ENCODE assay signal across 15 cellular contexts in genomic region chr12:124396544-124397398, GRCh38.
A peak's percentile ranks its signal among the peaks of the same experiment; 100 is the strongest.
DNase-seq lines count a peak whose midpoint lies in the region; ATAC-seq, FAIRE-seq and TF ChIP-seq lines count a peak whose summit lies in the region.
"Had no signal": no experiment of that assay in that cellular context is flagged by ENCODE, and none has a peak within 500 bp of the region (broad histone marks: within the 10 kb centered on the region; RNA-seq: fewer than 3 reads in every experiment).

No MANE protein-coding gene starts in this region.

- no peak overlapping the region for H3K4me3 Mint-ChIP-seq in neural crest cell
- H3K4me3 Mint-ChIP-seq: activated T-cell treated with anti-CD3 and anti-CD28 coated beads, Interleukin-2, amount 50 U/mL, for 4 hours; CD4-positive, alpha-beta T cell had no signal

- TF ChIP-seq CTCF in BE2C (IDR thresholded peaks at IDR 0.05; ENCODE audit: low read depth, low read length) (no peak), coronary artery (IDR thresholded peaks at IDR 0.05) (no peak), neural crest cell (conservative IDR thresholded peaks at IDR 0.05) (no peak), brain microvascular endothelial cell (IDR thresholded peaks at IDR 0.05; ENCODE audit: low read depth, low read length, missing control alignments) (no peak)

- H3K27ac ChIP-seq in coronary artery (peak overlapping the region; percentile 71 to 90), brain microvascular endothelial cell (no peak overlapping the region)
- H3K27ac ChIP-seq: epithelial cell of prostate, SJCRH30 had no signal

- FAIRE-seq in HTR-8/SVneo (lab: Jason Lieb, UNC): no peak
- FAIRE-seq: astrocyte had no signal

- H3K4me1 Mint-ChIP-seq in neural crest cell: peaks cover 26% of the 10 kb centered on the region

- no peaks in the 10 kb centered on the region for H3K9me3 Mint-ChIP-seq in neural crest cell
- H3K9me3 Mint-ChIP-seq: activated T-cell treated with anti-CD3 and anti-CD28 coated beads, Interleukin-2, amount 50 U/mL, for 4 hours; CD4-positive, alpha-beta T cell had no signal

- in situ Hi-C loops in brain microvascular endothelial cell (cut with HindIII; ENCODE audit: low pct_ligation_motif_present, low sequenced_read_pairs): loop anchor here (25.0 kb wide), 1 partner anchor 366 kb away; no protein-coding TSS in a partner anchor

- no peak overlapping the region for H3K4me3 ChIP-seq in BE2C (ENCODE audit: low read depth, low read length)
- H3K4me3 ChIP-seq in coronary artery: no peak overlapping the region
- H3K4me3 ChIP-seq in brain microvascular endothelial cell (ENCODE audit: low read depth, low read length): no peak overlapping the region
- H3K4me3 ChIP-seq: SJCRH30 had no signal

- no peaks in the 10 kb centered on the region for H3K9me3 ChIP-seq in BE2C
- H3K9me3 ChIP-seq: SJCRH30 had no signal

- H3K27ac Mint-ChIP-seq in neural crest cell (ENCODE audit: unreplicated experiment): peak overlapping the region; percentile 43
- H3K27ac Mint-ChIP-seq: CD4-positive, alpha-beta T cell had no signal

- peaks cover 55% of the 10 kb centered on the region for H3K36me3 ChIP-seq in BE2C
- H3K36me3 ChIP-seq in brain microvascular endothelial cell (replicated peaks): peaks cover 51% of the 10 kb centered on the region

- DNase-seq in BE2C (peak; percentile 71), NCI-H2029 (lab: John Stamatoyannopoulos, UW) (peak; percentile 63), coronary artery (ENCODE audit: low spot score) (no peak), neural crest cell (ENCODE audit: low read depth, low spot score) (no peak), brain microvascular endothelial cell (no peak), HTR-8/SVneo (ENCODE audit: insufficient read length, low spot score) (no peak)
- DNase-seq: activated T-cell treated with anti-CD3 and anti-CD28 coated beads, Interleukin-2, amount 50 U/mL, for 4 hours; CD4-positive, alpha-beta T cell; SJCRH30; stimulated activated CD8-positive, alpha-beta memory T cell treated with anti-CD3 and anti-CD28 coated beads, Interleukin-4, amount 100 ng/mL, for 48 hours had no signal

- H3K27me3 ChIP-seq in BE2C: no peaks in the 10 kb centered on the region
- no peaks in the 10 kb centered on the region for H3K27me3 ChIP-seq in brain microvascular endothelial cell (replicated peaks)
- H3K27me3 ChIP-seq: SJCRH30 had no signal

- H3K27me3 Mint-ChIP-seq in neural crest cell (ENCODE audit: low read depth): no peaks in the 10 kb centered on the region
- H3K27me3 Mint-ChIP-seq: CD4-positive, alpha-beta T cell had no signal

- peaks cover 54% of the 10 kb centered on the region for H3K4me1 ChIP-seq in BE2C

- ATAC-seq in GM21717 (IDR thresholded peaks at IDR 0.05; ENCODE audit: unreplicated experiment) (no peak), GM18867 (IDR thresholded peaks at IDR 0.05; ENCODE audit: unreplicated experiment) (no peak)
- ATAC-seq: activated CD4-positive, CD25-positive, alpha-beta regulatory T cell treated with anti-CD3 and anti-CD28 coated beads, Interleukin-2, amount 50 U/mL, for 24 hours; activated T-cell treated with anti-CD3 and anti-CD28 coated beads, Interleukin-2, amount 50 U/mL, for 4 hours had no signal

- H3K36me3 Mint-ChIP-seq in neural crest cell (ENCODE audit: low read depth): peaks cover 9% of the 10 kb centered on the region

Comparison
In these comparisons a context has a peak if more than half of its experiments do, and no peak if none do; other contexts are left out.
1. DNase-seq: peak in BE2C (single experiment) and NCI-H2029 (single experiment); none in coronary artery (single experiment), neural crest cell (single experiment), brain microvascular endothelial cell (single experiment) and HTR-8/SVneo (single experiment).